In the genomic region with DNA sequence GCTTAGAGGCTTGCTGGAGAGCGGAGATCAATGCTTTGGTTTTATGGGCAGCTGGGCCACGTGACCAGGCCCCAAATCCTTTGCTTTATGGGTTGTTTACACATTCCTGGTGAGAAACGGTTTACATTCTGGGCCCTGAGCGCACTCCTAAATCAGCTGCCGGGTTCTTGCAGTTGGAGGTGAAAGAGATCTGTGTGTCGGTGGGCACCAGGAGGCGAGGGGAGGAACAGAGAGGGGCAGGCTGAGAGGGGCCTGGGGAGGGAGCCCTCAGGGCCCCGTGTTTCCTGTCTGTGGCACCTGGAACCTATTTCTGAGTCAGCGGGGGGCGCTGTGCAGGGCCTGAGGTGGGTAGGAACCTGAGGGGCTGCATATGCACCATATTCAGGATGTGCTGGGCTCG, we compare ENCODE assay signal across 14 cellular contexts.
DNase-seq lines count a peak whose midpoint lies in the region; TF ChIP-seq lines count a peak whose summit lies in the region.
"Had no signal": no experiment of that assay in that cellular context is flagged by ENCODE, and none has a peak within 500 bp of the region (broad histone marks: within the 10 kb centered on the region; RNA-seq: fewer than 3 reads in every experiment).

No MANE protein-coding gene starts in this region.

- H3K79me2 ChIP-seq in mammary epithelial cell (ENCODE audit: insufficient read depth, low read length) (no peaks in the 10 kb centered on the region), OCI-LY7 (ENCODE audit: insufficient read depth, low read depth, low read length) (no peaks in the 10 kb centered on the region)

- H4K20me1 ChIP-seq in mammary epithelial cell (ENCODE audit: insufficient read depth, low read length) (no peaks in the 10 kb centered on the region), OCI-LY7 (ENCODE audit: insufficient read depth, low read length) (no peaks in the 10 kb centered on the region)

- H3K4me1 Mint-ChIP-seq in MCF 10A (ENCODE audit: insufficient read depth, unreplicated experiment): peaks cover 15% of the 10 kb centered on the region
- H3K4me1 Mint-ChIP-seq: memory B cell had no signal

- TF ChIP-seq CTCF in mammary epithelial cell (conservative IDR thresholded peaks at IDR 0.05 in 1 of 2, IDR thresholded peaks at IDR 0.05 in 1 of 2; ENCODE audit: extremely low read depth in 1 of 2, insufficient read depth in 1 of 2, low read depth in 1 of 2, low read length in 2 of 2): peak; percentile 16 to 53
- no peak for TF ChIP-seq CTCF in MCF 10A (IDR thresholded peaks at IDR 0.05; ENCODE audit: unreplicated experiment)
- peak; percentile 80 for TF ChIP-seq CTCF in OCI-LY7 (conservative IDR thresholded peaks at IDR 0.05; ENCODE audit: low read length)
- no peak for TF ChIP-seq CTCF in fibroblast of villous mesenchyme (IDR thresholded peaks at IDR 0.05; ENCODE audit: insufficient read depth, low read depth, low read length)

- POLR2A ChIA-PET in MCF 10A (lab: Yijun Ruan, JAX) (no interaction called here), OCI-LY7 (lab: Charles Lee) (interaction anchor here (0.6 kb wide), 1 partner anchor 545 kb away, joined by 4 read pairs; no protein-coding TSS in a partner anchor)

- in situ Hi-C loops in mammary epithelial cell (cut with MboI; ENCODE audit: low sequenced_read_pairs in 2 of 2): no loop called here

- no peak overlapping the region for H3K27ac Mint-ChIP-seq in MCF 10A (ENCODE audit: low read depth, unreplicated experiment)
- H3K27ac Mint-ChIP-seq: memory B cell had no signal

- no peaks in the 10 kb centered on the region for H3K9me3 Mint-ChIP-seq in MCF 10A (ENCODE audit: unreplicated experiment)
- H3K9me3 Mint-ChIP-seq: memory B cell had no signal

- intact Hi-C loops in mammary epithelial cell (cut with micrococcal nuclease): no loop called here
- intact Hi-C loops in MCF 10A (cut with micrococcal nuclease): no loop called here
- intact Hi-C loops in OCI-LY7 (cut with micrococcal nuclease; ENCODE audit: unreplicated experiment): loop anchor here (1.0 kb wide), 1 partner anchor 69 kb away; no protein-coding TSS in a partner anchor

- peaks cover 5% of the 10 kb centered on the region for H3K27me3 ChIP-seq in mammary epithelial cell (ENCODE audit: insufficient read depth, low read length)
- H3K27me3 ChIP-seq: colonic mucosa, testis had no signal

- H3K27ac ChIP-seq in mammary epithelial cell (ENCODE audit: insufficient read depth, low read depth, low read length) (no peak overlapping the region), OCI-LY7 (ENCODE audit: low read depth, low read length, poor library complexity, severe bottlenecking) (no peak overlapping the region)
- H3K27ac ChIP-seq: colonic mucosa, testis had no signal

- BruUV-seq in mammary epithelial cell (replicated peaks; lab: Mats Ljungman, UMichigan) (no TSS peak), MCF 10A (replicated peaks; lab: Mats Ljungman, UMichigan) (no TSS peak), OCI-LY7 (replicated peaks; lab: Mats Ljungman, UMichigan) (no TSS peak)

- H3K9me2 ChIP-seq in OCI-LY7 (ENCODE audit: insufficient read depth, low read length): no peaks in the 10 kb centered on the region

- H3K4me3 ChIP-seq in mammary epithelial cell (replicated peaks in 1 of 3; ENCODE audit: insufficient read depth in 1 of 3, low read depth in 2 of 3, low read length in 3 of 3) (no peak overlapping the region), OCI-LY7 (ENCODE audit: low read depth, low read length, poor library complexity, severe bottlenecking) (no peak overlapping the region), fibroblast of villous mesenchyme (ENCODE audit: low read depth, low read length) (no peak overlapping the region)
- H3K4me3 ChIP-seq: colonic mucosa, testis had no signal

- no peak for DNase-seq in mammary epithelial cell
- DNase-seq in MCF 10A (ENCODE audit: unreplicated experiment): no peak
- peak; percentile 43 for DNase-seq in OCI-LY7 (ENCODE audit: low spot score)
- peak; percentile 72 for DNase-seq in fibroblast of villous mesenchyme (ENCODE audit: low read depth)
- DNase-seq in stimulated activated CD8-positive, alpha-beta memory T cell treated with anti-CD3 and anti-CD28 coated beads, Interleukin-4, amount 100 ng/mL, for 48 hours: peak; percentile 47
- DNase-seq in amygdala (lab: John Stamatoyannopoulos, UW): no peak
- no peak for DNase-seq in NCI-H1694 (lab: John Stamatoyannopoulos, UW)
- DNase-seq in SKM-1 (lab: John Stamatoyannopoulos, UW; ENCODE audit: unreplicated experiment): no peak
- DNase-seq: activated CD4-positive, CD25-positive, alpha-beta regulatory T cell; activated T-cell treated with anti-CD3 and anti-CD28 coated beads for 4 hours; colonic mucosa; DMS153; testis had no signal

- H3K9me3 ChIP-seq in mammary epithelial cell (replicated peaks; ENCODE audit: insufficient read depth, low read length) (no peaks in the 10 kb centered on the region), OCI-LY7 (ENCODE audit: low read length) (no peaks in the 10 kb centered on the region)
- H3K9me3 ChIP-seq: colonic mucosa, testis had no signal

- H3K4me2 ChIP-seq in mammary epithelial cell (ENCODE audit: insufficient read depth, low read depth, low read length) (no peak overlapping the region), OCI-LY7 (ENCODE audit: low read length) (no peak overlapping the region)

- CTCF ChIA-PET in mammary epithelial cell (lab: Charles Lee; ENCODE audit: low non-redundant PET): no interaction called here
- CTCF ChIA-PET in MCF 10A (lab: Yijun Ruan, JAX): interaction anchor here (0.6 to 3.3 kb wide), 3 partner anchors 18 to 74 kb away, joined by 3 to 36 read pairs (median 6); no protein-coding TSS in a partner anchor
- CTCF ChIA-PET in OCI-LY7 (lab: Charles Lee; ENCODE audit: unreplicated experiment): interaction anchor here (0.6 kb wide), 1 partner anchor 465 kb away, joined by 4 read pairs; no protein-coding TSS in a partner anchor

- H3K4me1 ChIP-seq in mammary epithelial cell (ENCODE audit: insufficient read depth, low read length) (no peaks in the 10 kb centered on the region), OCI-LY7 (ENCODE audit: insufficient read depth, low read length, poor library complexity, severe bottlenecking) (no peaks in the 10 kb centered on the region)
- H3K4me1 ChIP-seq: colonic mucosa had no signal

- H3K36me3 ChIP-seq in mammary epithelial cell (ENCODE audit: insufficient read depth, low read length): no peaks in the 10 kb centered on the region
- H3K36me3 ChIP-seq in OCI-LY7 (ENCODE audit: insufficient read depth, low read length): no peaks in the 10 kb centered on the region
- H3K36me3 ChIP-seq: colonic mucosa had no signal

- 77% methylated on average over 5 of the region's 11 CpGs for WGBS in mammary epithelial cell (ENCODE audit: low coverage, missing lambda C conversion rate)

- H2AFZ ChIP-seq in mammary epithelial cell (ENCODE audit: low read depth, low read length) (no peak overlapping the region), OCI-LY7 (ENCODE audit: low read length) (no peak overlapping the region)

- no peak overlapping the region for H3K4me3 Mint-ChIP-seq in MCF 10A (ENCODE audit: unreplicated experiment)
- H3K4me3 Mint-ChIP-seq: memory B cell had no signal

- dilution Hi-C loops in mammary epithelial cell (cut with HindIII; ENCODE audit: low sequenced_read_pairs): loop anchor here (5.0 kb wide), 1 partner anchor 84 kb away; no protein-coding TSS in a partner anchor

- no peaks in the 10 kb centered on the region for H3K36me3 Mint-ChIP-seq in MCF 10A (ENCODE audit: insufficient read depth, unreplicated experiment)
- H3K36me3 Mint-ChIP-seq: memory B cell had no signal

- H3K27me3 Mint-ChIP-seq in MCF 10A (ENCODE audit: insufficient read depth, unreplicated experiment): peaks cover 73% of the 10 kb centered on the region

- H3K9ac ChIP-seq in mammary epithelial cell (ENCODE audit: insufficient read depth, low read length): no peak overlapping the region

Comparison
In these comparisons a context has a peak if more than half of its experiments do, and no peak if none do; other contexts are left out.
1. CTCF ChIP-seq: peak in mammary epithelial cell (2 of 2) and OCI-LY7 (single experiment); none in MCF 10A (single experiment) and fibroblast of villous mesenchyme (single experiment).
2. DNase-seq: peak in OCI-LY7 (single experiment), fibroblast of villous mesenchyme (single experiment) and stimulated activated CD8-positive, alpha-beta memory T cell treated with anti-CD3 and anti-CD28 coated beads, Interleukin-4, amount 100 ng/mL, for 48 hours (single experiment); none in mammary epithelial cell (single experiment), MCF 10A (single experiment), amygdala (0 of 56), NCI-H1694 (single experiment) and SKM-1 (single experiment).